Comparison of ENCODE assay signal across 8 cellular contexts in the genomic region with DNA sequence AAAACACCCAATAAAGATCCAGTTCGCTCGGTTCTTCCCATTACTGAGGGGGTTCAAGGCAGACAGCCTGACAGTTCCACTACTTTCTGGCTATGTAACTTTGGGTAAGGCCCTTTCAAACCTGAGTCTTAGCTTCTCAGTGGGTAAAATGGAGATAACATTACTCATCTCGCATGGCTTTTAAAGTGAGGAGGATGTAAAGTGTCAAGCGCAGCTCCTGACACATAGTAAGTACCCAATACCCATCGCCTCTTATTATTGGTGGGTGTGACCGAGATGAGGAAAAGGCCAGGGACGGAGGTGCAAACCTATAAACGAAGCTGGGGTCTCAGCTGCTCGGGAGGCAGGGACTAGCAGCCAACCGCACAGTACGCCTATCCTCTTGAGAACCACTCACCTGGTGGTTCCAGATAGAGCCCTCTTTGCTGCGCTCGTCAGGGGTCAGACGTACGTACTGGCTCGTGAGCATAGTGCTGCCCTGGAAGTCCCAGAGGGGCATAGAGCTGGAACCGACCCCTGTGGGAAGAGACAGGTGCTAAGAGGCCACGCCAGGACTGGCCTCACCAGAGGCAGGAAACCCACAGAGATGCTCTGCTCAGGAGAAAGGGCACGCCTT. TPM values are rescaled to one million over a fixed set of nuclear protein-coding genes. Genes with fewer than 3 reads are reported as not detected.
DNase-seq lines count a peak whose midpoint lies in the region; ATAC-seq and TF ChIP-seq lines count a peak whose summit lies in the region.

No MANE protein-coding gene starts in this region.

- no peak for DNase-seq in activated CD4-positive, alpha-beta T cell treated with anti-CD3 and anti-CD28 coated beads, Interleukin-2, amount 10 ng/mL, durations not matched to agents 24 days and 14 days
- DNase-seq in activated CD4-positive, alpha-beta T cell treated with anti-CD3 and anti-CD28 coated beads, Interleukin-2, amount 50 U/mL, for 48 hours = no peak
- peak; percentile 24 for DNase-seq in activated CD4-positive, alpha-beta memory T cell treated with anti-CD3 and anti-CD28 coated beads for 36 hours
- DNase-seq in hepatocyte (ENCODE audit: low spot score) (no peak), GM19240 (ENCODE audit: insufficient read length, low spot score) (no peak), globus pallidus (ENCODE audit: low spot score) (no peak)
- DNase-seq in stimulated activated naive B cell treated with anti-CD40 and anti-IgM and Interleukin-4, amounts not matched to agents 10 μg/mL and 1 μg/mL and 100 μg/mL, for 72 hours = no peak
- no peak for DNase-seq in activated effector memory CD4-positive, alpha-beta T cell treated with Interleukin-2 at 50 U/mL for 16 hours

- ATAC-seq in stimulated activated naive B cell treated with anti-CD40 and anti-IgM and Interleukin-4, amounts not matched to agents 10 μg/mL and 1 μg/mL and 100 μg/mL, for 72 hours (replicated peaks) = no peak

- H3K27ac ChIP-seq in hepatocyte = peak overlapping the region; percentile 95

- POLR2A ChIA-PET in activated CD4-positive, alpha-beta memory T cell treated with anti-CD3 and anti-CD28 coated beads for 36 hours (lab: Charles Lee) = interaction anchor here (0.8 to 2.5 kb wide), 11 partner anchors 10 to 249 kb away, joined by 3 to 11 read pairs (median 6); a partner anchor contains a TSS

- peaks cover 46% of the 10 kb centered on the region for H3K4me1 Mint-ChIP-seq in activated CD4-positive, alpha-beta T cell treated with anti-CD3 and anti-CD28 coated beads, Interleukin-2, amount 10 ng/mL, durations not matched to agents 24 days and 14 days
- H3K4me1 Mint-ChIP-seq in activated CD4-positive, alpha-beta memory T cell treated with anti-CD3 and anti-CD28 coated beads for 36 hours (ENCODE audit: low read depth) = peaks cover 61% of the 10 kb centered on the region
- H3K4me1 Mint-ChIP-seq in stimulated activated naive B cell treated with anti-CD40 and anti-IgM and Interleukin-4, amounts not matched to agents 10 μg/mL and 1 μg/mL and 100 μg/mL, for 72 hours = peaks cover 26 to 63% of the 10 kb centered on the region in 2 donors

- peak overlapping the region; percentile 37 for H2AFZ ChIP-seq in hepatocyte

- H3K9me2 ChIP-seq in hepatocyte (replicated peaks; ENCODE audit: insufficient read depth) = no peaks in the 10 kb centered on the region

- H3K27me3 Mint-ChIP-seq in activated CD4-positive, alpha-beta T cell treated with anti-CD3 and anti-CD28 coated beads, Interleukin-2, amount 10 ng/mL, durations not matched to agents 24 days and 14 days = no peaks in the 10 kb centered on the region
- no peaks in the 10 kb centered on the region for H3K27me3 Mint-ChIP-seq in activated CD4-positive, alpha-beta memory T cell treated with anti-CD3 and anti-CD28 coated beads for 36 hours
- no peaks in the 10 kb centered on the region for H3K27me3 Mint-ChIP-seq in stimulated activated naive B cell treated with anti-CD40 and anti-IgM and Interleukin-4, amounts not matched to agents 10 μg/mL and 1 μg/mL and 100 μg/mL, for 72 hours

- peaks cover 14% of the 10 kb centered on the region for H4K20me1 ChIP-seq in hepatocyte (ENCODE audit: insufficient read depth, poor library complexity, severe bottlenecking)

- H3K36me3 Mint-ChIP-seq in activated CD4-positive, alpha-beta T cell treated with anti-CD3 and anti-CD28 coated beads, Interleukin-2, amount 10 ng/mL, durations not matched to agents 24 days and 14 days (ENCODE audit: low read depth) = peaks cover 23% of the 10 kb centered on the region
- H3K36me3 Mint-ChIP-seq in activated CD4-positive, alpha-beta memory T cell treated with anti-CD3 and anti-CD28 coated beads for 36 hours = peaks cover 10% of the 10 kb centered on the region
- H3K36me3 Mint-ChIP-seq in stimulated activated naive B cell treated with anti-CD40 and anti-IgM and Interleukin-4, amounts not matched to agents 10 μg/mL and 1 μg/mL and 100 μg/mL, for 72 hours = peaks cover 10 to 19% of the 10 kb centered on the region in 2 donors

- H3K4me3 ChIP-seq in hepatocyte = peak overlapping the region; percentile 40

- H3K4me3 Mint-ChIP-seq in activated CD4-positive, alpha-beta T cell treated with anti-CD3 and anti-CD28 coated beads, Interleukin-2, amount 10 ng/mL, durations not matched to agents 24 days and 14 days = peak overlapping the region; percentile 90
- H3K4me3 Mint-ChIP-seq in activated CD4-positive, alpha-beta memory T cell treated with anti-CD3 and anti-CD28 coated beads for 36 hours = peak overlapping the region; percentile 96
- H3K4me3 Mint-ChIP-seq in stimulated activated naive B cell treated with anti-CD40 and anti-IgM and Interleukin-4, amounts not matched to agents 10 μg/mL and 1 μg/mL and 100 μg/mL, for 72 hours = peak overlapping the region; percentile 92 to 97

- no peak for TF ChIP-seq CTCF in hepatocyte (IDR thresholded peaks at IDR 0.05; ENCODE audit: poor library complexity)

- intact Hi-C loops in activated CD4-positive, alpha-beta T cell treated with anti-CD3 and anti-CD28 coated beads, Interleukin-2, amount 10 ng/mL, durations not matched to agents 24 days and 14 days (cut with micrococcal nuclease) = loop anchor here (1.0 to 10.0 kb wide), 3 partner anchors 12 to 816 kb away; a partner anchor contains a TSS
- intact Hi-C loops in activated CD4-positive, alpha-beta memory T cell treated with anti-CD3 and anti-CD28 coated beads for 36 hours (cut with micrococcal nuclease) = loop anchor here (2.0 to 5.0 kb wide), 4 partner anchors 36 to 964 kb away; a partner anchor contains a TSS

- H3K36me3 ChIP-seq in hepatocyte (replicated peaks; ENCODE audit: insufficient read depth, low read depth) = no peaks in the 10 kb centered on the region

- peaks cover 54% of the 10 kb centered on the region for H3K79me2 ChIP-seq in hepatocyte

- H3K27ac Mint-ChIP-seq in activated CD4-positive, alpha-beta T cell treated with anti-CD3 and anti-CD28 coated beads, Interleukin-2, amount 10 ng/mL, durations not matched to agents 24 days and 14 days = peak overlapping the region; percentile 100
- H3K27ac Mint-ChIP-seq in activated CD4-positive, alpha-beta memory T cell treated with anti-CD3 and anti-CD28 coated beads for 36 hours = peak overlapping the region; percentile 99
- peak overlapping the region; percentile 100 for H3K27ac Mint-ChIP-seq in stimulated activated naive B cell treated with anti-CD40 and anti-IgM and Interleukin-4, amounts not matched to agents 10 μg/mL and 1 μg/mL and 100 μg/mL, for 72 hours

- 19% methylated on average over 18 of the region's 19 CpGs for WGBS in hepatocyte (ENCODE audit: low lambda C conversion rate, missing lambda C conversion rate)

- no peaks in the 10 kb centered on the region for H3K9me3 ChIP-seq in hepatocyte (ENCODE audit: low read depth)

- peak overlapping the region; percentile 95 for H3K4me2 ChIP-seq in hepatocyte

- peaks cover 6% of the 10 kb centered on the region for H3K9me3 Mint-ChIP-seq in activated CD4-positive, alpha-beta T cell treated with anti-CD3 and anti-CD28 coated beads, Interleukin-2, amount 10 ng/mL, durations not matched to agents 24 days and 14 days
- H3K9me3 Mint-ChIP-seq in activated CD4-positive, alpha-beta memory T cell treated with anti-CD3 and anti-CD28 coated beads for 36 hours = peaks cover 9% of the 10 kb centered on the region
- H3K9me3 Mint-ChIP-seq in stimulated activated naive B cell treated with anti-CD40 and anti-IgM and Interleukin-4, amounts not matched to agents 10 μg/mL and 1 μg/mL and 100 μg/mL, for 72 hours = no peaks in the 10 kb centered on the region

- H3K27me3 ChIP-seq in hepatocyte = no peaks in the 10 kb centered on the region

- CTCF ChIA-PET in activated CD4-positive, alpha-beta memory T cell treated with anti-CD3 and anti-CD28 coated beads for 36 hours (lab: Charles Lee) = interaction anchor here (0.8 to 5.7 kb wide), 13 partner anchors 9 to 237 kb away, joined by 3 to 33 read pairs (median 4); a partner anchor contains a TSS

- H3K4me1 ChIP-seq in hepatocyte (ENCODE audit: insufficient read depth) = peaks cover 20% of the 10 kb centered on the region

RNA-seq across cellular contexts. Expression of a gene that starts 0.6 kb away (rescaled TPM):
- total RNA-seq in activated CD4-positive, alpha-beta T cell treated with anti-CD3 and anti-CD28 coated beads, Interleukin-2, amount 10 ng/mL, durations not matched to agents 24 days and 14 days = 105 and 108 TPM in 2 replicates
- total RNA-seq in activated CD4-positive, alpha-beta memory T cell treated with anti-CD3 and anti-CD28 coated beads for 36 hours = 100 to 1,000 TPM in 1 of 2 experiments, 10 to 100 TPM in 1; 98.3 to 104 TPM
- 357 and 366 TPM in 2 replicates for total RNA-seq in hepatocyte
- polyA plus RNA-seq in hepatocyte = 381 and 391 TPM in 2 replicates

RNA-seq across cellular contexts. Expression of a gene that starts 6.8 kb away (rescaled TPM):
- 45.3 and 49.3 TPM in 2 replicates for total RNA-seq in activated CD4-positive, alpha-beta T cell treated with anti-CD3 and anti-CD28 coated beads, Interleukin-2, amount 10 ng/mL, durations not matched to agents 24 days and 14 days
- 10 to 100 TPM; 43.9 to 47.2 TPM for total RNA-seq in activated CD4-positive, alpha-beta memory T cell treated with anti-CD3 and anti-CD28 coated beads for 36 hours
- 26.1 and 36.5 TPM in 2 replicates for total RNA-seq in hepatocyte
- polyA plus RNA-seq in hepatocyte = 30.7 and 37.0 TPM in 2 replicates

RNA-seq across cellular contexts. Expression of a gene that starts 33.4 kb away (rescaled TPM):
- not detected in 2 replicates for total RNA-seq in activated CD4-positive, alpha-beta T cell treated with anti-CD3 and anti-CD28 coated beads, Interleukin-2, amount 10 ng/mL, durations not matched to agents 24 days and 14 days
- under 1 TPM in 1 of 2 experiments, not detected in 1; 0.15 TPM for total RNA-seq in activated CD4-positive, alpha-beta memory T cell treated with anti-CD3 and anti-CD28 coated beads for 36 hours
- 0.12 TPM in 1 of 2 replicates, not detected in the other for total RNA-seq in hepatocyte
- polyA plus RNA-seq in hepatocyte = 0.33 TPM in 1 of 2 replicates, not detected in the other

RNA-seq across cellular contexts. Expression of a gene that starts 39.2 kb away (rescaled TPM):
- total RNA-seq in activated CD4-positive, alpha-beta T cell treated with anti-CD3 and anti-CD28 coated beads, Interleukin-2, amount 10 ng/mL, durations not matched to agents 24 days and 14 days = 9.1 and 11.7 TPM in 2 replicates
- total RNA-seq in activated CD4-positive, alpha-beta memory T cell treated with anti-CD3 and anti-CD28 coated beads for 36 hours = 10 to 100 TPM; 31.2 to 33.4 TPM
- total RNA-seq in hepatocyte = 14.0 and 22.3 TPM in 2 replicates
- 11.9 and 16.5 TPM in 2 replicates for polyA plus RNA-seq in hepatocyte

RNA-seq across cellular contexts. Expression of a gene that starts 47.3 kb away (rescaled TPM):
- total RNA-seq in activated CD4-positive, alpha-beta T cell treated with anti-CD3 and anti-CD28 coated beads, Interleukin-2, amount 10 ng/mL, durations not matched to agents 24 days and 14 days = 248 and 257 TPM in 2 replicates
- total RNA-seq in activated CD4-positive, alpha-beta memory T cell treated with anti-CD3 and anti-CD28 coated beads for 36 hours = 100 to 1,000 TPM; 247 to 248 TPM
- total RNA-seq in hepatocyte = 228 and 245 TPM in 2 replicates
- 255 and 282 TPM in 2 replicates for polyA plus RNA-seq in hepatocyte
